Comparison of ENCODE assay signal across 25 cellular contexts in the genomic region with DNA sequence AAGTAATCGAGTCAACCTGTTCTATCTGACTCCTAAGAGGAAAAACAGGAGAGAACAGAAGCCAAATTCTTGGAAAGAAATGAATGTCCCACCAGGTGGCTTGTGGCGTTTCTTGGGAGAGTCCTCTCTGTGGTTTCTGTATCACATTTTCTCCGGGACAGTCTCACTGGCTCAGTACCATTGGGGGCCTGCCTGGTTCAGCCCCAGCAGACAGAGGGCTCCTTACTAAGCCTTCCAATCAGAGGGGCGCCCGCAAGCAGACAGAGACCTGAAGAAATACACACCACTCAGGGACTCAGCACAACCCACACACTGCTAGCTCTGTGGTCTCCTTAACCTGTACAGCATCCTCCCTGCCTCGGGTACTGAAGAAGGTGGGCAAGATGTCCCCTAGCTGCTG.
DNase-seq lines count a peak whose midpoint lies in the region; ATAC-seq, FAIRE-seq and TF ChIP-seq lines count a peak whose summit lies in the region.
"Had no signal": no experiment of that assay in that cellular context is flagged by ENCODE, and none has a peak within 500 bp of the region (broad histone marks: within the 10 kb centered on the region; RNA-seq: fewer than 3 reads in every experiment).

No MANE protein-coding gene starts in this region.

- H3K27me3 ChIP-seq in rectal smooth muscle tissue (ENCODE audit: control insufficient read depth, insufficient read depth, low read length) (no peaks in the 10 kb centered on the region), upper lobe of left lung (no peaks in the 10 kb centered on the region), adrenal gland (no peaks in the 10 kb centered on the region)

- TF ChIP-seq POLR2A in upper lobe of left lung (IDR thresholded peaks at IDR 0.05) (no peak), adrenal gland (IDR thresholded peaks at IDR 0.05) (no peak), GM12891 (IDR thresholded peaks at IDR 0.05; ENCODE audit: low read depth, low read length) (no peak)

- CTCF ChIA-PET in activated CD8-positive, alpha-beta T cell treated with anti-CD3 and anti-CD28 coated beads, Interleukin-2, amount 10 ng/mL, durations not matched to agents 7 days and 5 days (lab: Charles Lee), result interaction anchor here (1.1 kb wide), 1 partner anchor 28 kb away, joined by 3 read pairs; no protein-coding TSS in a partner anchor
- CTCF ChIA-PET in activated CD8-positive, alpha-beta T cell treated with anti-CD3 and anti-CD28 coated beads for 36 hours (lab: Charles Lee), result interaction anchor here (0.6 to 0.8 kb wide), 2 partner anchors 67 to 73 kb away, joined by 3 read pairs; no protein-coding TSS in a partner anchor

- no peak overlapping the region for H3K9ac ChIP-seq in rectal smooth muscle tissue (ENCODE audit: low read length)
- H3K9ac ChIP-seq: SK-N-SH had no signal

- ATAC-seq in activated CD8-positive, alpha-beta T cell treated with anti-CD3 and anti-CD28 coated beads, Interleukin-2, amount 10 ng/mL, durations not matched to agents 7 days and 5 days, result peak; percentile 23
- ATAC-seq in activated CD8-positive, alpha-beta T cell treated with anti-CD3 and anti-CD28 coated beads for 36 hours, result no peak
- no peak for ATAC-seq in upper lobe of left lung (ENCODE audit: low FRiP score in 2 of 2)

- DNase-seq in activated CD8-positive, alpha-beta T cell treated with anti-CD3 and anti-CD28 coated beads, Interleukin-2, amount 10 ng/mL, durations not matched to agents 7 days and 5 days, result no peak
- DNase-seq in activated CD8-positive, alpha-beta T cell treated with anti-CD3 and anti-CD28 coated beads for 36 hours, result no peak
- DNase-seq in islet precursor cell, result peak; percentile 27
- DNase-seq in upper lobe of left lung, result no peak
- DNase-seq in activated CD4-positive, alpha-beta T cell treated with anti-CD3 and anti-CD28 coated beads for 48 hours, result no peak
- DNase-seq in adrenal gland, result no peak
- no peak for DNase-seq in GM12891 (ENCODE audit: insufficient read length, low spot score)
- DNase-seq: activated CD4-positive, alpha-beta memory T cell treated with anti-CD3 and anti-CD28 coated beads, Interleukin-2, amount 10 ng/mL, durations not matched to agents 7 days and 5 days; activated naive CD4-positive, alpha-beta T cell treated with Interleukin-2 at 50 U/mL for 16 hours; activated T-cell treated with anti-CD3 and anti-CD28 coated beads, Interleukin-2, amount 50 U/mL, for 1 hour; CD8-positive, alpha-beta memory T cell; DMS79 treated with DMSO at 0.1 percent for 48 hours; glutamatergic neuron; NCI-H1048; NCI-H2029 treated with DMSO at 0.1 percent for 48 hours; NCI-H446 treated with DMSO at 0.1 percent for 48 hours; NK-92 treated with Interleukin-12 subunit alpha and Interleukin-12 subunit beta, amount 100 ng/mL, for 24 hours; nucleus accumbens; SK-N-SH had no signal

- no peak overlapping the region for H3K27ac Mint-ChIP-seq in activated CD8-positive, alpha-beta T cell treated with anti-CD3 and anti-CD28 coated beads, Interleukin-2, amount 10 ng/mL, durations not matched to agents 7 days and 5 days
- no peak overlapping the region for H3K27ac Mint-ChIP-seq in activated CD8-positive, alpha-beta T cell treated with anti-CD3 and anti-CD28 coated beads for 36 hours
- H3K27ac Mint-ChIP-seq: activated CD4-positive, alpha-beta memory T cell treated with anti-CD3 and anti-CD28 coated beads, Interleukin-2, amount 10 ng/mL, durations not matched to agents 7 days and 5 days; CD8-positive, alpha-beta memory T cell; T-helper 2 cell treated with Interferon-gamma antibody and Interleukin-4, amounts not matched to agents 5 μg/mL and 100 μg/mL, for 36 hours had no signal

- H3K36me3 Mint-ChIP-seq in activated CD8-positive, alpha-beta T cell treated with anti-CD3 and anti-CD28 coated beads, Interleukin-2, amount 10 ng/mL, durations not matched to agents 7 days and 5 days (ENCODE audit: low read depth), result no peaks in the 10 kb centered on the region
- H3K36me3 Mint-ChIP-seq in activated CD8-positive, alpha-beta T cell treated with anti-CD3 and anti-CD28 coated beads for 36 hours (ENCODE audit: low read depth), result no peaks in the 10 kb centered on the region
- H3K36me3 Mint-ChIP-seq: WTC11 had no signal

- intact Hi-C loops in activated CD8-positive, alpha-beta T cell treated with anti-CD3 and anti-CD28 coated beads for 36 hours (cut with micrococcal nuclease), result no loop called here
- intact Hi-C loops in adrenal gland (cut with DNase I), result no loop called here

- no peaks in the 10 kb centered on the region for H3K36me3 ChIP-seq in rectal smooth muscle tissue (ENCODE audit: control insufficient read depth, insufficient read depth, low read length)
- H3K36me3 ChIP-seq in upper lobe of left lung, result no peaks in the 10 kb centered on the region
- H3K36me3 ChIP-seq in adrenal gland (replicated peaks in 1 of 2), result no peaks in the 10 kb centered on the region

- POLR2A ChIA-PET in activated CD8-positive, alpha-beta T cell treated with anti-CD3 and anti-CD28 coated beads, Interleukin-2, amount 10 ng/mL, durations not matched to agents 7 days and 5 days (lab: Charles Lee), result interaction anchor here (0.6 kb wide), 1 partner anchor 33 kb away, joined by 4 read pairs; no protein-coding TSS in a partner anchor
- POLR2A ChIA-PET in activated CD8-positive, alpha-beta T cell treated with anti-CD3 and anti-CD28 coated beads for 36 hours (lab: Charles Lee), result no interaction called here

- H3K4me1 ChIP-seq in rectal smooth muscle tissue (ENCODE audit: control insufficient read depth, insufficient read depth, low read length), result peaks cover 2% of the 10 kb centered on the region
- H3K4me1 ChIP-seq in upper lobe of left lung, result peaks cover 0 to 16% (median 3%) of the 10 kb centered on the region in 4 donors
- H3K4me1 ChIP-seq in adrenal gland (replicated peaks in 1 of 2), result peaks cover 4 to 10% of the 10 kb centered on the region in 2 donors

- H3K9me3 Mint-ChIP-seq in activated CD8-positive, alpha-beta T cell treated with anti-CD3 and anti-CD28 coated beads, Interleukin-2, amount 10 ng/mL, durations not matched to agents 7 days and 5 days (ENCODE audit: insufficient read depth), result no peaks in the 10 kb centered on the region
- peaks cover 10% of the 10 kb centered on the region for H3K9me3 Mint-ChIP-seq in activated CD8-positive, alpha-beta T cell treated with anti-CD3 and anti-CD28 coated beads for 36 hours

- H3K4me3 ChIP-seq in rectal smooth muscle tissue (ENCODE audit: low read length) (no peak overlapping the region), upper lobe of left lung (no peak overlapping the region), adrenal gland (no peak overlapping the region)

- H3K27me3 Mint-ChIP-seq in activated CD8-positive, alpha-beta T cell treated with anti-CD3 and anti-CD28 coated beads, Interleukin-2, amount 10 ng/mL, durations not matched to agents 7 days and 5 days (ENCODE audit: low read depth), result peaks cover 12% of the 10 kb centered on the region
- H3K27me3 Mint-ChIP-seq in activated CD8-positive, alpha-beta T cell treated with anti-CD3 and anti-CD28 coated beads for 36 hours, result no peaks in the 10 kb centered on the region

- WGBS in upper lobe of left lung, 2 donors, result 60 to 74% methylated on average over 4 to 6 of the region's 6 CpGs
- WGBS in adrenal gland, 4 donors, result 73 to 90% (median 80%) methylated on average over 3 to 6 of the region's 6 CpGs

- H3K27ac ChIP-seq in rectal smooth muscle tissue (ENCODE audit: low read depth, low read length), result peak overlapping the region; percentile 44
- H3K27ac ChIP-seq in upper lobe of left lung, result peak overlapping the region; percentile 7 to 70 (median 52)
- H3K27ac ChIP-seq in adrenal gland, result peak overlapping the region in 2 of 5 donors; percentile 45
- H3K27ac ChIP-seq: 22Rv1 had no signal

- FAIRE-seq in GM12891 (lab: Jason Lieb, UNC), result no peak
- FAIRE-seq: colon, GM12892 had no signal

- H3K4me1 Mint-ChIP-seq in activated CD8-positive, alpha-beta T cell treated with anti-CD3 and anti-CD28 coated beads, Interleukin-2, amount 10 ng/mL, durations not matched to agents 7 days and 5 days (ENCODE audit: low read depth), result peaks cover 10% of the 10 kb centered on the region
- H3K4me1 Mint-ChIP-seq in activated CD8-positive, alpha-beta T cell treated with anti-CD3 and anti-CD28 coated beads for 36 hours (ENCODE audit: low read depth), result peaks cover 2% of the 10 kb centered on the region
- H3K4me1 Mint-ChIP-seq: activated CD4-positive, alpha-beta memory T cell treated with anti-CD3 and anti-CD28 coated beads, Interleukin-2, amount 10 ng/mL, durations not matched to agents 7 days and 5 days; CD8-positive, alpha-beta memory T cell had no signal

- no peak for TF ChIP-seq CTCF in activated CD8-positive, alpha-beta T cell treated with anti-CD3 and anti-CD28 coated beads for 36 hours (IDR thresholded peaks at IDR 0.05)
- TF ChIP-seq CTCF in upper lobe of left lung (IDR thresholded peaks at IDR 0.05) (no peak), adrenal gland (IDR thresholded peaks at IDR 0.05) (no peak)

- H3K9me3 ChIP-seq in upper lobe of left lung (peaks cover 0 to 7% (median 0%) of the 10 kb centered on the region in 4 donors), adrenal gland (replicated peaks in 1 of 3) (no peaks in the 10 kb centered on the region)
- H3K9me3 ChIP-seq: SK-N-SH had no signal

- no peak for TF ChIP-seq EP300 in upper lobe of left lung (IDR thresholded peaks at IDR 0.05)

- no peak overlapping the region for H3K4me3 Mint-ChIP-seq in activated CD8-positive, alpha-beta T cell treated with anti-CD3 and anti-CD28 coated beads, Interleukin-2, amount 10 ng/mL, durations not matched to agents 7 days and 5 days
- no peak overlapping the region for H3K4me3 Mint-ChIP-seq in activated CD8-positive, alpha-beta T cell treated with anti-CD3 and anti-CD28 coated beads for 36 hours
- H3K4me3 Mint-ChIP-seq: activated CD4-positive, alpha-beta memory T cell treated with anti-CD3 and anti-CD28 coated beads, Interleukin-2, amount 10 ng/mL, durations not matched to agents 7 days and 5 days; CD8-positive, alpha-beta memory T cell; T-helper 2 cell treated with Interferon-gamma antibody and Interleukin-4, amounts not matched to agents 5 μg/mL and 100 μg/mL, for 36 hours; WTC11 had no signal

TF ChIP-seq in GM12891, 5 proteins besides CTCF, POLR2A, EP300 and RAD21:
- no peak for TF ChIP-seq SPI1 (IDR thresholded peaks at IDR 0.05; ENCODE audit: low read depth, low read length)
- no peak for TF ChIP-seq TAF1 (IDR thresholded peaks at IDR 0.05; ENCODE audit: low read depth, low read length)
- no peak for TF ChIP-seq POU2F2 (IDR thresholded peaks at IDR 0.05; ENCODE audit: low read depth, low read length)
- TF ChIP-seq PAX5 (IDR thresholded peaks at IDR 0.05; ENCODE audit: insufficient read depth, low read length, severe bottlenecking), result no peak
- TF ChIP-seq POLR2AphosphoS5 (IDR thresholded peaks at IDR 0.05; ENCODE audit: low read depth, low read length), result no peak
